In genomic region chr19:702847-703246, GRCh38 we compare ENCODE assay signal across 8 cellular contexts. TPM values are rescaled to one million over a fixed set of nuclear protein-coding genes. Genes with fewer than 3 reads are reported as not detected.
"Had no signal": no experiment of that assay in that cellular context is flagged by ENCODE, and none has a peak within 500 bp of the region (broad histone marks: within the 10 kb centered on the region; RNA-seq: fewer than 3 reads in every experiment).

No MANE protein-coding gene starts in this region.

RNA-seq across cellular contexts. Expression of gene PRSS57, which starts 7.6 kb away (rescaled TPM):
- total RNA-seq: activated naive CD4-positive, alpha-beta T cell treated with anti-CD3 and anti-CD28 coated beads, Interleukin-2, amount 50 U/mL, for 72 hours; fibroblast of lung; mesenteric fat pad; progenitor cell of endocrine pancreas; right cardiac atrium; SK-MEL-5; testis; upper lobe of right lung had no signal
- polyA plus RNA-seq: fibroblast of lung, right cardiac atrium had no signal

RNA-seq across cellular contexts. Expression of gene MISP, which starts 48.1 kb away (rescaled TPM):
- total RNA-seq: fibroblast of lung, SK-MEL-5 had no signal
- polyA plus RNA-seq: fibroblast of lung had no signal
